Comparison of ENCODE assay signal across 8 cellular contexts in genomic region chr6:30453508-30454206, GRCh38. TPM values are rescaled to one million over a fixed set of nuclear protein-coding genes. Genes with fewer than 3 reads are reported as not detected.
DNase-seq lines count a peak whose midpoint lies in the region; TF ChIP-seq lines count a peak whose summit lies in the region.
"Not testable (repeated sequence)": the region's sequence is repeated elsewhere in the genome, so short reads cannot be mapped to it uniquely, and the experiment has no call there.

No MANE protein-coding gene starts in this region.

- 4 to 5% methylated on average over 19 to 25 of the region's 26 CpGs for WGBS in thyroid gland, 2 donors

- H3K36me3 ChIP-seq in breast epithelium; rectal smooth muscle tissue (ENCODE audit: control insufficient read depth, insufficient read depth, low read length); thyroid gland: not testable (repeated sequence)

- TF ChIP-seq CTCF in breast epithelium (IDR thresholded peaks at IDR 0.05) (peak; percentile 45 to 71 (median 62)), thyroid gland (IDR thresholded peaks at IDR 0.05) (peak; percentile 44 to 75 (median 66))

- in situ Hi-C loops in KBM-7 (cut with MboI; ENCODE audit: low pct_unique_long_range_greater_than_20kb, low sequenced_read_pairs): not testable (repeated sequence)

- not testable (repeated sequence) for H3K9ac ChIP-seq in rectal smooth muscle tissue (ENCODE audit: low read length)

- DNase-seq in ELR (ENCODE audit: low read depth): peak; percentile 87
- DNase-seq in KBM-7: peak; percentile 96
- peak; percentile 93 for DNase-seq in NOMO-1 treated with dmso at 0.1 percent for 144 hours (lab: John Stamatoyannopoulos, UW; ENCODE audit: unreplicated experiment)
- peak; percentile 90 for DNase-seq in activated CD4-positive, alpha-beta T cell treated with anti-CD3 and anti-CD28 coated beads, Interleukin-2, amount 50 U/mL, for 1 hour
- peak; percentile 58 to 76 for DNase-seq in breast epithelium (ENCODE audit: low spot score in 2 of 2)
- peak in 41 of 51 donors; percentile 3 to 79 (median 47) for DNase-seq in hypothalamus (lab: John Stamatoyannopoulos, UW)
- peak; percentile 81 for DNase-seq in thyroid gland

- H3K4me1 ChIP-seq in breast epithelium; rectal smooth muscle tissue (ENCODE audit: control insufficient read depth, insufficient read depth, low read length); thyroid gland: not testable (repeated sequence)

- H3K4me3 ChIP-seq in breast epithelium (peak overlapping the region in 1 of 3 donors; percentile 46), rectal smooth muscle tissue (ENCODE audit: low read length) (peak overlapping the region; percentile 25)
- not testable (repeated sequence) for H3K4me3 ChIP-seq in thyroid gland (replicated peaks in 1 of 3)

- TF ChIP-seq POLR2A in breast epithelium (IDR thresholded peaks at IDR 0.05); thyroid gland (IDR thresholded peaks at IDR 0.05): not testable (repeated sequence)

- H3K27me3 ChIP-seq in breast epithelium: peaks cover 0 to 68% of the 10 kb centered on the region in 2 donors
- H3K27me3 ChIP-seq in rectal smooth muscle tissue (ENCODE audit: control insufficient read depth, insufficient read depth, low read length): peaks cover 36% of the 10 kb centered on the region
- H3K27me3 ChIP-seq in thyroid gland: peaks cover 26% of the 10 kb centered on the region

- H3K27ac ChIP-seq in breast epithelium; rectal smooth muscle tissue (ENCODE audit: low read depth, low read length); thyroid gland: not testable (repeated sequence)

- not testable (repeated sequence) for H3K9me3 ChIP-seq in breast epithelium, thyroid gland

- intact Hi-C loops in breast epithelium (cut with DNase I; ENCODE audit: low total_unique reads); thyroid gland (cut with DNase I): not testable (repeated sequence)

RNA-seq across cellular contexts. Expression of gene HLA-E, which starts 35.7 kb away (rescaled TPM):
- 100 to 1,000 TPM; 420 to 803 (median 575) TPM for total RNA-seq in breast epithelium
- 100 to 1,000 TPM; 382 to 717 (median 457) TPM for total RNA-seq in thyroid gland
